In genomic region chr6:11042750-11043551, GRCh38 we compare ENCODE assay signal across 1 cellular context.
A peak's percentile ranks its signal among the peaks of the same experiment; 100 is the strongest.
TF ChIP-seq lines count a peak whose summit lies in the region.

No MANE protein-coding gene starts in this region.

TF ChIP-seq in HEK293, 187 proteins besides CTCF, POLR2A, EP300 and RAD21 (continued from another document and continues in another):
- TF ChIP-seq ZNF747 (tag by site-specific recombination; IDR thresholded peaks at IDR 0.05) (no peak), YY2 (tag by site-specific recombination; IDR thresholded peaks at IDR 0.05) (no peak), ZNF600 (tag by site-specific recombination; IDR thresholded peaks at IDR 0.05) (peak; percentile 81), ZNF146 (tag by site-specific recombination; IDR thresholded peaks at IDR 0.05) (no peak), ZNF585B (tag by site-specific recombination; IDR thresholded peaks at IDR 0.05) (no peak), ZNF776 (tag by site-specific recombination; IDR thresholded peaks at IDR 0.05; ENCODE audit: borderline replicate concordance) (peak; percentile 97), BCL6B (tag by site-specific recombination; IDR thresholded peaks at IDR 0.05) (0 out of 2 replicates have a peak, but pooled peaks have one; percentile 47), ZFHX2 (tag by site-specific recombination; conservative IDR thresholded peaks at IDR 0.05) (0 out of 2 replicates have a peak, but pooled peaks have one; percentile 17), ZNF404 (tag by site-specific recombination; IDR thresholded peaks at IDR 0.05) (peak; percentile 97; the same call in 1 of the 2 replicates), ZBTB17 (tag by site-specific recombination; IDR thresholded peaks at IDR 0.05) (peak; percentile 63), ZIC2 (tag by site-specific recombination; IDR thresholded peaks at IDR 0.05) (no peak), ZNF148 (tag by site-specific recombination; IDR thresholded peaks at IDR 0.05; ENCODE audit: borderline replicate concordance) (no peak), ZEB2 (tag by site-specific recombination; IDR thresholded peaks at IDR 0.05) (peak; percentile 60; the same call in 1 of the 2 replicates), ZNF621 (tag by site-specific recombination; IDR thresholded peaks at IDR 0.05) (peak; percentile 89; the same call in 1 of the 2 replicates), ZNF596 (tag by site-specific recombination; IDR thresholded peaks at IDR 0.05) (no peak), ZNF157 (tag by site-specific recombination; IDR thresholded peaks at IDR 0.05) (no peak; the same call in 1 of the 2 replicates), ZBTB21 (tag by site-specific recombination; IDR thresholded peaks at IDR 0.05) (0 out of 2 replicates have a peak, but pooled peaks have one; percentile 13), ZNF488 (tag by site-specific recombination; IDR thresholded peaks at IDR 0.05) (no peak), ZNF223 (tag by site-specific recombination; IDR thresholded peaks at IDR 0.05) (peak; percentile 44; the same call in 1 of the 2 replicates), ZBTB7A (tag by site-specific recombination; IDR thresholded peaks at IDR 0.05; ENCODE audit: low read depth) (no peak), ZNF133 (tag by site-specific recombination; IDR thresholded peaks at IDR 0.05) (peak; percentile 51; the same call in 1 of the 2 replicates), ZNF473 (tag by site-specific recombination; IDR thresholded peaks at IDR 0.05) (peak; percentile 99), ZNF560 (tag by site-specific recombination; IDR thresholded peaks at IDR 0.05; ENCODE audit: borderline replicate concordance) (no peak), SETDB1 (IDR thresholded peaks at IDR 0.05; ENCODE audit: insufficient read length, low read length) (no peak), ZNF423 (tag by site-specific recombination; IDR thresholded peaks at IDR 0.05) (no peak), PRDM6 (tag by site-specific recombination; IDR thresholded peaks at IDR 0.05) (no peak), FEZF1 (tag by site-specific recombination; IDR thresholded peaks at IDR 0.05) (no peak), ZNF18 (tag by site-specific recombination; IDR thresholded peaks at IDR 0.05) (0 out of 2 replicates have a peak, but pooled peaks have one; percentile 13), SP7 (tag by site-specific recombination; IDR thresholded peaks at IDR 0.05) (peak; percentile 67), OSR2 (tag by site-specific recombination; IDR thresholded peaks at IDR 0.05) (no peak), ZNF792 (tag by site-specific recombination; IDR thresholded peaks at IDR 0.05) (0 out of 2 replicates have a peak, but pooled peaks have one; percentile 58), ZXDB (tag by site-specific recombination; IDR thresholded peaks at IDR 0.05) (peak; percentile 49; the same call in 1 of the 2 replicates), ZBTB48 (tag by site-specific recombination; IDR thresholded peaks at IDR 0.05) (peak; percentile 12; the same call in 1 of the 2 replicates), ZNF624 (tag by site-specific recombination; IDR thresholded peaks at IDR 0.05) (peak; percentile 84; the same call in 1 of the 2 replicates), ZNF639 (tag by site-specific recombination; IDR thresholded peaks at IDR 0.05) (peak; percentile 28; the same call in 1 of the 2 replicates), GLI4 (tag by site-specific recombination; IDR thresholded peaks at IDR 0.05) (peak; percentile 75), ZBTB20 (tag by site-specific recombination; IDR thresholded peaks at IDR 0.05) (peak; percentile 93), ZSCAN4 (tag by site-specific recombination; IDR thresholded peaks at IDR 0.05) (peak; percentile 94), REPIN1 (tag by site-specific recombination; IDR thresholded peaks at IDR 0.05; ENCODE audit: low read depth) (no peak), ZNF645 (tag by site-specific recombination; IDR thresholded peaks at IDR 0.05) (0 out of 2 replicates have a peak, but pooled peaks have one; percentile 43), ZSCAN18 (tag by site-specific recombination; IDR thresholded peaks at IDR 0.05) (peak; percentile 56; the same call in 1 of the 2 replicates), ZNF837 (tag by site-specific recombination; IDR thresholded peaks at IDR 0.05) (peak; percentile 94), ZBTB6 (tag by site-specific recombination; IDR thresholded peaks at IDR 0.05) (no peak), ZNF335 (tag by site-specific recombination; conservative IDR thresholded peaks at IDR 0.05) (peak; percentile 100), BCL11A (tag by site-specific recombination; IDR thresholded peaks at IDR 0.05; ENCODE audit: low read depth) (no peak), ZNF394 (tag by site-specific recombination; IDR thresholded peaks at IDR 0.05; ENCODE audit: borderline replicate concordance) (peak; percentile 85; the same call in 1 of the 2 replicates), ZNF501 (tag by site-specific recombination; IDR thresholded peaks at IDR 0.05) (0 out of 2 replicates have a peak, but pooled peaks have one; percentile 69), ZSCAN5A (tag by site-specific recombination; IDR thresholded peaks at IDR 0.05) (no peak), ZNF629 (tag by site-specific recombination; IDR thresholded peaks at IDR 0.05) (peak; percentile 20; the same call in 1 of the 2 replicates), ZSCAN16 (tag by site-specific recombination; IDR thresholded peaks at IDR 0.05) (no peak)
